Comparison of ENCODE assay signal across 9 cellular contexts in the genomic region with DNA sequence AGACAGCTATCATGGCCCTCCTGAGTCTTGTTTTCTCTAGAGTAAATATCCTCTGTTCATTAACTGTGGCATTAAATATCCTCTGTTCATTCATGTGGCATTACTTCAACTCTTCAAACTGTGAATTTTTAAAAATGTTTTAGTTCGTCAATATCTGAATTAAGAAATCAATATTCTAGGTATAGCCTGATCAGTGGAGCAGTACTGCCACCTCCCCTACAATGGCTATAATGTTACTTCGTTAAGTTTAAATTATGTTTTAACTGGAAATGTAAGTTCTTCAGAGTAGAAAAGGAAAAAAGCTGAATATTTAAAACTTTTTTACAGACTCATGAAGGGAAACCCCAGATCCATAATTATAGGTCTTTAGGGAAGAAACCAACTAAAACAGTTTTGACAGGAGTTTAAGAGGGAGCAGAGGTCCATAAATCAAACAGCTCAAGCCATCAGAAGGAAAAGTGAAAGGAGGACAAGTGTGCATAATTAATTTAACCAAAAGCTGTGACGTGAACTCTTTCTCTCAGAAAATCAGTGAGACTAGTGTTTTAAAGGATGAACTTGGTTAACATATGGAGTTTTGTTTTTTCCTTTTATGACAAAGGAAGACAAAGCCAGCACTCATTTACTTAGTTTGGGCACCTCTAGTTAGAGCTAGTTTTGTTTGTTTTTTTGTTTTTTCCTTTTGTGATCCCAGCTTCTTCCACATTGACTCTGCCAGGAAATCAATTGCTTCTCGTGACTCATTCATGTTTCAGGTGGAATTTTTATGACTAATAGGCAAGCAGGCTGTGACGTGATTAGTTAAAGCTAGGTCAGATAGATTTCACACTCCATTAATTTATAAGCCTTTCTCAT. TPM values are rescaled to one million over a fixed set of nuclear protein-coding genes. Genes with fewer than 3 reads are reported as not detected.
DNase-seq lines count a peak whose midpoint lies in the region; ATAC-seq, FAIRE-seq and TF ChIP-seq lines count a peak whose summit lies in the region.
"Had no signal": no experiment of that assay in that cellular context is flagged by ENCODE, and none has a peak within 500 bp of the region (broad histone marks: within the 10 kb centered on the region; RNA-seq: fewer than 3 reads in every experiment).

No MANE protein-coding gene starts in this region.

- H3K27me3 Mint-ChIP-seq in CD4-positive, CD25-positive, alpha-beta regulatory T cell = no peaks in the 10 kb centered on the region
- H3K27me3 Mint-ChIP-seq in astrocyte (ENCODE audit: low read depth, unreplicated experiment) = no peaks in the 10 kb centered on the region

- H3K4me3 Mint-ChIP-seq in CD4-positive, CD25-positive, alpha-beta regulatory T cell = peak overlapping the region in 3 of 4 donors; percentile 20 to 65 (median 37)
- peak overlapping the region; percentile 3 for H3K4me3 Mint-ChIP-seq in astrocyte (ENCODE audit: unreplicated experiment)

- peak; percentile 23 for FAIRE-seq in astrocyte (lab: Jason Lieb, UNC)

- H3K9ac ChIP-seq in astrocyte (ENCODE audit: low read length) = peak overlapping the region; percentile 69
- H3K9ac ChIP-seq: parathyroid adenoma had no signal

- H3K79me2 ChIP-seq in astrocyte (ENCODE audit: insufficient read depth, low read length) = no peaks in the 10 kb centered on the region
- H3K79me2 ChIP-seq: parathyroid adenoma had no signal

- no peaks in the 10 kb centered on the region for H4K20me1 ChIP-seq in astrocyte (ENCODE audit: insufficient read depth, low read length)

- H3K4me1 ChIP-seq in CD4-positive, CD25-positive, alpha-beta regulatory T cell (ENCODE audit: control insufficient read depth, insufficient read depth, low read length, poor library complexity, severe bottlenecking) = peaks cover 4% of the 10 kb centered on the region
- H3K4me1 ChIP-seq in astrocyte (ENCODE audit: insufficient read depth, low read length) = peaks cover 13% of the 10 kb centered on the region
- H3K4me1 ChIP-seq: parathyroid adenoma had no signal

- no peaks in the 10 kb centered on the region for H3K9me3 Mint-ChIP-seq in CD4-positive, CD25-positive, alpha-beta regulatory T cell
- H3K9me3 Mint-ChIP-seq in astrocyte (ENCODE audit: unreplicated experiment) = no peaks in the 10 kb centered on the region

- H3K4me3 ChIP-seq in CD4-positive, CD25-positive, alpha-beta regulatory T cell (ENCODE audit: low read depth, low read length) = peak overlapping the region; percentile 35
- peak overlapping the region; percentile 4 for H3K4me3 ChIP-seq in astrocyte (ENCODE audit: insufficient read depth, low read depth, low read length)

- no peaks in the 10 kb centered on the region for H3K36me3 ChIP-seq in CD4-positive, CD25-positive, alpha-beta regulatory T cell (ENCODE audit: control insufficient read depth, insufficient read depth, low read length)
- peaks cover 8% of the 10 kb centered on the region for H3K36me3 ChIP-seq in astrocyte (ENCODE audit: insufficient read depth, low read length)

- H3K4me1 Mint-ChIP-seq in CD4-positive, CD25-positive, alpha-beta regulatory T cell = peaks cover 13 to 28% (median 19%) of the 10 kb centered on the region in 4 donors
- peaks cover 12% of the 10 kb centered on the region for H3K4me1 Mint-ChIP-seq in astrocyte (ENCODE audit: low read depth, unreplicated experiment)

- peak overlapping the region; percentile 72 for H3K4me2 ChIP-seq in astrocyte (ENCODE audit: low read length)

- no peak for TF ChIP-seq CTCF in astrocyte (IDR thresholded peaks at IDR 0.05; ENCODE audit: insufficient read depth, low read depth, low read length)

- no peaks in the 10 kb centered on the region for H3K9me3 ChIP-seq in CD4-positive, CD25-positive, alpha-beta regulatory T cell (ENCODE audit: control insufficient read depth in 2 of 2, low read length in 2 of 2)
- no peaks in the 10 kb centered on the region for H3K9me3 ChIP-seq in astrocyte (ENCODE audit: insufficient read depth, low read depth, low read length)

- peak; percentile 62 to 68 for ATAC-seq in CD4-positive, CD25-positive, alpha-beta regulatory T cell (ENCODE audit: low read depth in 2 of 2)
- peak; percentile 68 for ATAC-seq in HG02981 (IDR thresholded peaks at IDR 0.05; ENCODE audit: unreplicated experiment)
- no peak for ATAC-seq in HG03045 (IDR thresholded peaks at IDR 0.05; ENCODE audit: unreplicated experiment)

- peak overlapping the region; percentile 61 for H2AFZ ChIP-seq in astrocyte (ENCODE audit: low read depth, low read length)
- H2AFZ ChIP-seq: parathyroid adenoma had no signal

- no peaks in the 10 kb centered on the region for H3K27me3 ChIP-seq in CD4-positive, CD25-positive, alpha-beta regulatory T cell (ENCODE audit: control insufficient read depth, insufficient read depth, low read length)
- no peaks in the 10 kb centered on the region for H3K27me3 ChIP-seq in astrocyte (ENCODE audit: insufficient read depth, low read length)

- peak in 2 of 3 donors; percentile 5 to 56 for DNase-seq in CD4-positive, CD25-positive, alpha-beta regulatory T cell
- DNase-seq in astrocyte (ENCODE audit: low read depth) (peak; percentile 92), lung microvascular endothelial cell (ENCODE audit: low read depth in 2 of 2) (peak; percentile 84 to 91), islet precursor cell (no peak), occipital lobe (lab: John Stamatoyannopoulos, UW) (no peak), NCI-H524 treated with DMSO at 0.1 percent for 48 hours (lab: John Stamatoyannopoulos, UW) (no peak)

- H3K27ac Mint-ChIP-seq in CD4-positive, CD25-positive, alpha-beta regulatory T cell = peak overlapping the region; percentile 59 to 88 (median 87)
- H3K27ac Mint-ChIP-seq in astrocyte (ENCODE audit: unreplicated experiment) = peak overlapping the region; percentile 92

- peak overlapping the region; percentile 7 for H3K27ac ChIP-seq in CD4-positive, CD25-positive, alpha-beta regulatory T cell (ENCODE audit: insufficient read depth, low read length, poor library complexity, severe bottlenecking)
- H3K27ac ChIP-seq in astrocyte (ENCODE audit: low read depth, low read length) = peak overlapping the region; percentile 88
- H3K27ac ChIP-seq: parathyroid adenoma had no signal

- no peaks in the 10 kb centered on the region for H3K36me3 Mint-ChIP-seq in CD4-positive, CD25-positive, alpha-beta regulatory T cell
- no peaks in the 10 kb centered on the region for H3K36me3 Mint-ChIP-seq in astrocyte (ENCODE audit: low read depth, unreplicated experiment)

RNA-seq across cellular contexts. Expression of gene RBBP8, which starts 44.9 kb away (rescaled TPM):
- total RNA-seq in CD4-positive, CD25-positive, alpha-beta regulatory T cell = 8.6 TPM
- 1 to 10 TPM; 3.1 to 8.6 (median 4.5) TPM for polyA plus RNA-seq in CD4-positive, CD25-positive, alpha-beta regulatory T cell
- total RNA-seq in astrocyte (16.7 and 23.4 TPM in 2 replicates), lung microvascular endothelial cell (11.3 and 13.5 TPM in 2 replicates), occipital lobe (45.7 TPM)

Comparison
In these comparisons a context has a peak if more than half of its experiments do, and no peak if none do; other contexts are left out.
1. DNase-seq: peak in CD4-positive, CD25-positive, alpha-beta regulatory T cell (2 of 3), astrocyte (single experiment) and lung microvascular endothelial cell (2 of 2); none in islet precursor cell (single experiment), occipital lobe (single experiment) and NCI-H524 treated with DMSO at 0.1 percent for 48 hours (single experiment).